Comparison of ENCODE assay signal across 10 cellular contexts in the genomic region with DNA sequence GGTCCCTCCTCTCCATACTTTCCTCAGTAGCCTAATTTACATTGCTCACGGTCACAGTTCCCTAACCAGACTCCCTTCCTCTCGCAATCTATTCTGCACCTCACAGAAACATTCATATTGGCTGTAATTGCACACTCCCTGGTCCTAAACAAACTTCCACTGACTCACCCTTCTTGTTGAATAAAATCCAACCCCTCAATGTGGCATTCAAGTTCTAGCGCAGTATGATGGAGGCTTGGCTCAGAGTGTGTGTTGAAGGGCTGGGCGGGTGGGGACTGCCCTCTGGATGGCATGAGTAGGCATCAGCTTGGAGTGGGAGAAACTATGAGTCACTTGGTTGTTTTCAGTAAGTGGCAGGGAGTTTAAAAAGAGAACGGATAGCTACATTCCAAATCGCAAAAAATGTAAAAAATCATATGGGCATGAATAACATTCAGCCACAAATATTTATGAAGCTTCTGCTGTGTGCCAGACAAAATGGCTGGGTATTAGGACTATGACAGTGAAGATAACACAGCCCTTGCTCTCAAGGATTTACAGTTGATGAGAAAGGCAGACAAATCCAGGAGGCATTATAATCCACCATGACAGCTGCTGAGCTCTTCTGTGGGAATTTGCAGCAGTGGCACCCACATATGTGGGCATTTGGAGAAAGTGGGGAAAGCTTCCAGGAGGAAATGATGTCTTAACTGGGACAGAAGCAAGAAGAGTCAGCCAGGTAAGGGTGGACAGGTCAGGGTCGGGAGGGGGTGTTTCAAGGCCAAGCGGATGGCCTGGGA. TPM values are rescaled to one million over a fixed set of nuclear protein-coding genes. Genes with fewer than 3 reads are reported as not detected.
DNase-seq lines count a peak whose midpoint lies in the region; ATAC-seq and TF ChIP-seq lines count a peak whose summit lies in the region.
"Had no signal": no experiment of that assay in that cellular context is flagged by ENCODE, and none has a peak within 500 bp of the region (broad histone marks: within the 10 kb centered on the region; RNA-seq: fewer than 3 reads in every experiment).

No MANE protein-coding gene starts in this region.

- BruUV-seq in PC-9 (replicated peaks; lab: Mats Ljungman, UMichigan) = TSS peak; percentile 50

- no peaks in the 10 kb centered on the region for H3K9me2 ChIP-seq in PC-9 (ENCODE audit: insufficient read depth)

- WGBS in esophagus, 2 donors = 45 to 56% methylated on average over 8 of the region's 8 CpGs

- intact Hi-C loops in PC-9 (cut with micrococcal nuclease; ENCODE audit: unreplicated experiment) = no loop called here
- intact Hi-C loops in posterior vena cava (cut with DNase I) = no loop called here

- H3K79me2 ChIP-seq in PC-9 (ENCODE audit: low read depth) = no peaks in the 10 kb centered on the region

- no peaks in the 10 kb centered on the region for H3K36me3 ChIP-seq in PC-9 (ENCODE audit: low read depth)
- H3K36me3 ChIP-seq in esophagus (ENCODE audit: control insufficient read depth in 2 of 2, insufficient read depth in 2 of 2, low read length in 1 of 2) = no peaks in the 10 kb centered on the region
- H3K36me3 ChIP-seq: neutrophil had no signal

- H3F3A ChIP-seq in PC-9 (ENCODE audit: insufficient read depth, low read depth) = peaks cover 53% of the 10 kb centered on the region

- H3K27ac ChIP-seq in PC-9 (peak overlapping the region; percentile 99), esophagus (ENCODE audit: low read depth in 2 of 2, low read length in 1 of 2) (peak overlapping the region; percentile 91 to 96)
- H3K27ac ChIP-seq: body of pancreas, neutrophil had no signal

- no peaks in the 10 kb centered on the region for H4K20me1 ChIP-seq in PC-9 (ENCODE audit: insufficient read depth)

- H2AFZ ChIP-seq in PC-9 = peak overlapping the region; percentile 74

- peak overlapping the region; percentile 43; the same call in 1 of the 2 replicates for H3K4me3 ChIP-seq in PC-9
- no peak overlapping the region for H3K4me3 ChIP-seq in esophagus (ENCODE audit: low read depth in 1 of 2, low read length in 2 of 2)
- H3K4me3 ChIP-seq in retinal pigment epithelial cell (ENCODE audit: low read length) = no peak overlapping the region
- H3K4me3 ChIP-seq: body of pancreas had no signal

- TF ChIP-seq CTCF in PC-9 (conservative IDR thresholded peaks at IDR 0.05) (no peak), retinal pigment epithelial cell (conservative IDR thresholded peaks at IDR 0.05; ENCODE audit: low read depth, low read length) (no peak)

- TF ChIP-seq POLR2A in GM18505 (IDR thresholded peaks at IDR 0.05; ENCODE audit: borderline replicate concordance, extremely low read depth, insufficient read depth, insufficient read length) = no peak

- POLR2A ChIA-PET in PC-9 (lab: Charles Lee; ENCODE audit: unreplicated experiment) = interaction anchor here (0.6 to 0.7 kb wide), 3 partner anchors 8 to 609 kb away, joined by 3 to 9 read pairs (median 3); no protein-coding TSS in a partner anchor

- DNase-seq in Daoy (ENCODE audit: low read depth) (peak; percentile 93), PC-9 (peak; percentile 70 to 97), retinal pigment epithelial cell (ENCODE audit: low read depth) (peak; percentile 87), islet precursor cell (no peak), posterior vena cava (ENCODE audit: low spot score) (no peak)
- DNase-seq: body of pancreas had no signal

- H3K4me1 ChIP-seq in PC-9 (replicated peaks; ENCODE audit: insufficient read depth) (peaks cover 74% of the 10 kb centered on the region), esophagus (ENCODE audit: control insufficient read depth in 2 of 2, insufficient read depth in 2 of 2, low read length in 1 of 2) (peaks cover 0 to 10% of the 10 kb centered on the region in 2 donors)
- H3K4me1 ChIP-seq: body of pancreas had no signal

- H3K27me3 ChIP-seq in PC-9 (ENCODE audit: insufficient read depth, low read depth) = no peaks in the 10 kb centered on the region
- no peaks in the 10 kb centered on the region for H3K27me3 ChIP-seq in esophagus (ENCODE audit: control insufficient read depth in 1 of 2, insufficient read depth in 2 of 2, low read length in 2 of 2)
- H3K27me3 ChIP-seq: body of pancreas, neutrophil had no signal

- peak overlapping the region; percentile 85 for H3K4me2 ChIP-seq in PC-9

- CTCF ChIA-PET in PC-9 (lab: Charles Lee) = interaction anchor here (1.0 to 1.3 kb wide), 2 partner anchors 43 to 63 kb away, joined by 4 to 6 read pairs; no protein-coding TSS in a partner anchor

- no peak for ATAC-seq in GM18505 (IDR thresholded peaks at IDR 0.05; ENCODE audit: unreplicated experiment)
- no peak for ATAC-seq in HG02852 (IDR thresholded peaks at IDR 0.05; ENCODE audit: unreplicated experiment)
- ATAC-seq: body of pancreas had no signal

- no peaks in the 10 kb centered on the region for H3K9me3 ChIP-seq in PC-9 (ENCODE audit: insufficient read depth, low read depth)
- peaks cover 0 to 2% of the 10 kb centered on the region in 2 donors for H3K9me3 ChIP-seq in esophagus (ENCODE audit: control insufficient read depth in 2 of 2, insufficient read depth in 1 of 2, low read depth in 1 of 2, low read length in 1 of 2)
- H3K9me3 ChIP-seq: body of pancreas, neutrophil had no signal

RNA-seq across cellular contexts. Expression of gene LYST, which starts 42.2 kb away (rescaled TPM):
- total RNA-seq in Daoy (2014; rRNA removed; shearing (Covaris generic)) = 10.9 and 13.8 TPM in 2 replicates
- total RNA-seq in PC-9 (2021) = 13.6 and 14.1 TPM in 2 replicates
- polyA plus RNA-seq in esophagus = 1 to 10 TPM; 4.3 to 4.8 TPM
- 10 to 100 TPM; 51.2 to 53.5 TPM for total RNA-seq in posterior vena cava

Comparison
In these comparisons a context has a peak if more than half of its experiments do, and no peak if none do; other contexts are left out.
1. DNase-seq: peak in Daoy (single experiment), PC-9 (2 of 2) and retinal pigment epithelial cell (single experiment); none in islet precursor cell (single experiment) and posterior vena cava (single experiment).